1 cellular context compared by ENCODE assay signal in genomic region chrX:110086916-110087484, GRCh38.
TF ChIP-seq lines count a peak whose summit lies in the region.

No MANE protein-coding gene starts in this region.

TF ChIP-seq in HEK293, 187 proteins besides CTCF, POLR2A, EP300 and RAD21 (continued from another document):
- TF ChIP-seq GLIS1 (tag by site-specific recombination; IDR thresholded peaks at IDR 0.05): peak; percentile 46; the same call in 1 of the 2 replicates
- TF ChIP-seq SP3 (tag by site-specific recombination; IDR thresholded peaks at IDR 0.05): no peak
- peak; percentile 91 for TF ChIP-seq FEZF1 (tag by site-specific recombination; IDR thresholded peaks at IDR 0.05)
